ENCODE assay signal across 13 cellular contexts in the genomic region with DNA sequence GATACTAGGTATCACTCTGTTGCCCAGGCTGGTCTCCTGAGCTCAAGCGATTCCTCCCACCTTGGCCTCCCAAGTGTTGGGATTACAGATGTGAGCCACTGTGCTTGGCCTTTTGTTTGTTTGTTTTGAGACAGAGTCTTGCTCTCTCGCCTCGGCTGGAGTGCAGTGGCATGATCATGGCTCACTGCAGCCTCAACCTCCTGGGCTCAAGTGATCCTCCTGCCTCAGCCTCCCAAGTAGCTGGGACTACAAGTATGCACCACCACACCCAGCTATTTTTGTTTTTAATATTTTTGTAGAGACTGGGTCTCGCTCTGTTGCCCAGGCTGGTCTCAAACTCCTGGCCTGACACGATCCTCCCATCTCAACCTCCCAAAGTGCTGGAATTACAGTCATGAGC. TPM values are rescaled to one million over a fixed set of nuclear protein-coding genes. Genes with fewer than 3 reads are reported as not detected.
"Had no signal": no experiment of that assay in that cellular context is flagged by ENCODE, and none has a peak within 500 bp of the region (broad histone marks: within the 10 kb centered on the region; RNA-seq: fewer than 3 reads in every experiment).

No MANE protein-coding gene starts in this region.

RNA-seq across cellular contexts. Expression of a gene that starts 7.6 kb away (rescaled TPM):
- total RNA-seq: activated T-cell treated with anti-CD3 and anti-CD28 coated beads, Interleukin-2, amount 50 U/mL, for 4 hours; activated T-helper 1 cell treated with anti-CD3 and anti-CD28 coated beads, Interleukin-12 subunit alpha, Interleukin-12 subunit beta, Interleukin-2, Interleukin-4 antibody, amounts not matched to agents 30 ng/mL and 10 ng/mL and 1 ng/mL, durations not matched to agents 14 hours and 24 hours and 36 hours; activated T-helper 17 cell treated with anti-CD3 and anti-CD28 coated beads, Interleukin-2, amount 50 U/mL, for 72 hours; activated T-helper 2 cell treated with anti-CD3 and anti-CD28 coated beads, Interferon-gamma antibody, Interleukin-2, Interleukin-4, amounts not matched to agents 10 μg/mL and 5 μg/mL and 100 μg/mL, durations not matched to agents 14 hours and 24 hours and 36 hours; adrenal gland; aorta; ascending aorta; astrocyte; breast epithelium; bronchial epithelial cell; cardiac septum; chondrocyte had no signal
- polyA plus RNA-seq: aorta, cardiac muscle cell had no signal
